ENCODE assay signal across 8 cellular contexts in the genomic region with DNA sequence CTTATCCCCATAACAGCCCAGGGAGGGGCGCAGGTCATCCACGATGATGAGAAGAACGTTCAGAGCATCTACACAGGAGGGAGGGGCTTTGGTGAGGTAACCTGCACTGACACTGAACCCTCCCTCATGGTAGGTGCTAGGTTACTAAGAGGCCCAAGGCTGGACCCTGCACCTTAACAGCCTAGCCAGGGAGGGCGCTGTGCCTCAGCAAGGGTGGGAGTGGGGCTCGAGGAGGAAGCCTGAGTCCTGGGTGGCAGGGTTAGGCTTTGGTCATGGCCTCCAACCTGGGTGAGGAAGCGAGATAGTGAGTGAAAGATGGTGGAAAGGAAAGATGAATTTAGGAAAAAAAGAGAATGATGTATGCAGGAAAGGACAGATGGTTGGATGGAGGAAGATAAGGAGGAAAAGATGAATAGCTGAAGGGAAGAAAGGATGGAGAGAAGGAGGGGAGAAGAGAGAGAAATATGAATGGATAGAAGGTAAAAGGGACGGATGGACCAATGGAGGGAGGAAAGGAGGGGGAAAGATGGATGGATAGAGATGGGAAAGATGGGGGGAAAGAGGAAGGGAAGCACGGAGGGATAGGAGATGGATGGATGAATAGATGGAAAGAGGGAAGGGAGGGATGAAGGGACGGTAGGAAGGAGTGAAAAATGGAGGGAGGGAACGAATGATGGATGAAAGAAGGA. TPM values are rescaled to one million over a fixed set of nuclear protein-coding genes. Genes with fewer than 3 reads are reported as not detected.
DNase-seq lines count a peak whose midpoint lies in the region; ATAC-seq, FAIRE-seq and TF ChIP-seq lines count a peak whose summit lies in the region.

No MANE protein-coding gene starts in this region.

- ATAC-seq in A549: peak; percentile 66 to 77
- peak; percentile 28 for ATAC-seq in GM18508 (IDR thresholded peaks at IDR 0.05; ENCODE audit: insufficient read depth, unreplicated experiment)
- peak; percentile 55 for ATAC-seq in HG03066 (IDR thresholded peaks at IDR 0.05; ENCODE audit: low read depth, unreplicated experiment)
- ATAC-seq in sciatic nerve: peak; percentile 25

- H3K9me3 Mint-ChIP-seq in activated T-helper 2 cell treated with anti-CD3 and anti-CD28 coated beads, Interferon-gamma antibody, Interleukin-2, Interleukin-4, amounts not matched to agents 10 μg/mL and 5 μg/mL and 100 μg/mL, durations not matched to agents 14 hours and 24 hours and 36 hours: no peaks in the 10 kb centered on the region

- H3K4me3 ChIP-seq in A549 (peak overlapping the region; percentile 65), OCI-LY3 (ENCODE audit: low read length) (peak overlapping the region; percentile 100)

- WGBS in A549 (ENCODE audit: missing lambda C conversion rate): 4% methylated on average over 7 of the region's 10 CpGs

- peaks cover 16% of the 10 kb centered on the region; the same call in 2 of the 3 replicates for H3K4me1 ChIP-seq in A549
- peaks cover 42% of the 10 kb centered on the region for H3K4me1 ChIP-seq in OCI-LY3 (ENCODE audit: low read length)

- TF ChIP-seq CTCF in A549 (IDR thresholded peaks at IDR 0.05) (no peak; the same call in 1 of the 3 replicates), OCI-LY3 (IDR thresholded peaks at IDR 0.05; ENCODE audit: low read depth, low read length) (peak; percentile 65)

- H3K4me3 Mint-ChIP-seq in activated T-helper 2 cell treated with anti-CD3 and anti-CD28 coated beads, Interferon-gamma antibody, Interleukin-2, Interleukin-4, amounts not matched to agents 10 μg/mL and 5 μg/mL and 100 μg/mL, durations not matched to agents 14 hours and 24 hours and 36 hours (ENCODE audit: low read depth): peak overlapping the region; percentile 94

- peak overlapping the region; percentile 95 for H3K27ac Mint-ChIP-seq in activated T-helper 2 cell treated with anti-CD3 and anti-CD28 coated beads, Interferon-gamma antibody, Interleukin-2, Interleukin-4, amounts not matched to agents 10 μg/mL and 5 μg/mL and 100 μg/mL, durations not matched to agents 14 hours and 24 hours and 36 hours

- no peak overlapping the region for H2AFZ ChIP-seq in OCI-LY3 (ENCODE audit: low read depth, low read length)

- peaks cover 34% of the 10 kb centered on the region for H3K4me1 Mint-ChIP-seq in activated T-helper 2 cell treated with anti-CD3 and anti-CD28 coated beads, Interferon-gamma antibody, Interleukin-2, Interleukin-4, amounts not matched to agents 10 μg/mL and 5 μg/mL and 100 μg/mL, durations not matched to agents 14 hours and 24 hours and 36 hours (ENCODE audit: low read depth)

- CTCF ChIA-PET in A549 (lab: Yijun Ruan, JAX): interaction anchor here (1.0 to 1.5 kb wide), 2 partner anchors 11 to 13 kb away, joined by 4 read pairs; no protein-coding TSS in a partner anchor

- H3K27me3 Mint-ChIP-seq in activated T-helper 2 cell treated with anti-CD3 and anti-CD28 coated beads, Interferon-gamma antibody, Interleukin-2, Interleukin-4, amounts not matched to agents 10 μg/mL and 5 μg/mL and 100 μg/mL, durations not matched to agents 14 hours and 24 hours and 36 hours (ENCODE audit: low read depth): no peaks in the 10 kb centered on the region

- no peak for TF ChIP-seq POLR2A in A549 (IDR thresholded peaks at IDR 0.05; ENCODE audit: low read length)

- H3K27ac ChIP-seq in A549: peak overlapping the region; percentile 83 to 98
- H3K27ac ChIP-seq in OCI-LY3 (ENCODE audit: low read length): peak overlapping the region; percentile 91

- intact Hi-C loops in activated T-helper 2 cell treated with anti-CD3 and anti-CD28 coated beads, Interferon-gamma antibody, Interleukin-2, Interleukin-4, amounts not matched to agents 10 μg/mL and 5 μg/mL and 100 μg/mL, durations not matched to agents 14 hours and 24 hours and 36 hours (cut with micrococcal nuclease): loop anchor here (2.0 to 10.0 kb wide), 4 partner anchors 22 to 1590 kb away; a partner anchor contains a TSS
- intact Hi-C loops in sciatic nerve (cut with DNase I): no loop called here

- H3K4me2 ChIP-seq in A549: peak overlapping the region; percentile 97
- H3K4me2 ChIP-seq in OCI-LY3 (ENCODE audit: low read length): peak overlapping the region; percentile 96

- no peak for TF ChIP-seq RAD21 in A549 (conservative IDR thresholded peaks at IDR 0.05 in 1 of 2, IDR thresholded peaks at IDR 0.05 in 1 of 2)

- no peak for TF ChIP-seq EP300 in A549 (IDR thresholded peaks at IDR 0.05)

- no peak for FAIRE-seq in A549 (lab: Jason Lieb, UNC)

- H4K20me1 ChIP-seq in OCI-LY3 (ENCODE audit: insufficient read depth, low read length): peaks cover 35% of the 10 kb centered on the region

- H3K9ac ChIP-seq in OCI-LY3 (ENCODE audit: low read length): peak overlapping the region; percentile 99

- H3K36me3 ChIP-seq in OCI-LY3 (replicated peaks; ENCODE audit: low read depth, low read length): peaks cover 32% of the 10 kb centered on the region

- peak; percentile 36 to 78 for DNase-seq in A549 (ENCODE audit: low read depth in 1 of 2, low spot score in 1 of 2)
- DNase-seq in activated T-helper 2 cell treated with anti-CD3 and anti-CD28 coated beads, Interferon-gamma antibody, Interleukin-2, Interleukin-4, amounts not matched to agents 10 μg/mL and 5 μg/mL and 100 μg/mL, durations not matched to agents 14 hours and 24 hours and 36 hours (ENCODE audit: low spot score): peak; percentile 65
- peak; percentile 59 for DNase-seq in germinal center (ENCODE audit: low spot score)
- no peak for DNase-seq in sciatic nerve (ENCODE audit: low spot score)
- no peak for DNase-seq in AML-193 (lab: John Stamatoyannopoulos, UW)

- H3K9me3 ChIP-seq in A549 (no peaks in the 10 kb centered on the region), OCI-LY3 (ENCODE audit: insufficient read depth, low read length) (no peaks in the 10 kb centered on the region)

- H3K27me3 ChIP-seq in OCI-LY3 (ENCODE audit: low read depth, low read length): no peaks in the 10 kb centered on the region

- H3K79me2 ChIP-seq in OCI-LY3 (ENCODE audit: low read length): peaks cover 38% of the 10 kb centered on the region

- POLR2A ChIA-PET in A549 (lab: Yijun Ruan, JAX): interaction anchor here (1.3 to 2.8 kb wide), 3 partner anchors 9 to 36 kb away, joined by 13 to 24 read pairs (median 22); a partner anchor contains a TSS

- H3K36me3 Mint-ChIP-seq in activated T-helper 2 cell treated with anti-CD3 and anti-CD28 coated beads, Interferon-gamma antibody, Interleukin-2, Interleukin-4, amounts not matched to agents 10 μg/mL and 5 μg/mL and 100 μg/mL, durations not matched to agents 14 hours and 24 hours and 36 hours (ENCODE audit: low read depth): peaks cover 19% of the 10 kb centered on the region

TF ChIP-seq in A549, 52 proteins besides CTCF, POLR2A, EP300 and RAD21:
- no peak for TF ChIP-seq RNF2 (IDR thresholded peaks at IDR 0.05; ENCODE audit: borderline replicate concordance, low read depth)
- no peak for TF ChIP-seq BHLHE40 (IDR thresholded peaks at IDR 0.05; ENCODE audit: low read depth, low read length)
- TF ChIP-seq JUNB (IDR thresholded peaks at IDR 0.05): no peak
- no peak for TF ChIP-seq EHMT2 (IDR thresholded peaks at IDR 0.05; ENCODE audit: low read depth)

RNA-seq across cellular contexts. Expression of a gene that starts 0.7 kb away (rescaled TPM):
- polyA plus RNA-seq in A549 (2011; rRNA removed): 120 and 135 TPM in 2 replicates
- 65.4 and 82.6 TPM in 2 replicates for polyA plus RNA-seq in A549 (2012; cell fraction: cytosol; rRNA removed)
- 51.1 and 56.5 TPM in 2 replicates for polyA plus RNA-seq in A549 (2012; cell fraction: nucleus; rRNA removed)
- 40.6 to 46.8 TPM (median 44.5 TPM) in 3 replicates for polyA plus RNA-seq in A549 (2017; fragmentation: RNase III; extraction: RNeasy Plus Mini Kit Qiagen cat#74134 plus additional on column Dnase treatment)
- 130 and 171 TPM in 2 replicates for polyA minus RNA-seq in A549 (2011; rRNA and poly(A)+ RNA removed)
- 40.4 and 43.7 TPM in 2 replicates for total RNA-seq in activated T-helper 2 cell treated with anti-CD3 and anti-CD28 coated beads, Interferon-gamma antibody, Interleukin-2, Interleukin-4, amounts not matched to agents 10 μg/mL and 5 μg/mL and 100 μg/mL, durations not matched to agents 14 hours and 24 hours and 36 hours
- total RNA-seq in sciatic nerve: 111 TPM

RNA-seq across cellular contexts. Expression of a gene that starts 36.4 kb away (rescaled TPM):
- 23.3 and 26.0 TPM in 2 replicates for polyA plus RNA-seq in A549 (2011; rRNA removed)
- polyA plus RNA-seq in A549 (2012; cell fraction: cytosol; rRNA removed): 15.5 and 16.2 TPM in 2 replicates
- polyA plus RNA-seq in A549 (2012; cell fraction: nucleus; rRNA removed): 16.5 and 17.1 TPM in 2 replicates
- polyA plus RNA-seq in A549 (2017; fragmentation: RNase III; extraction: RNeasy Plus Mini Kit Qiagen cat#74134 plus additional on column Dnase treatment): 14.5 to 16.9 TPM (median 16.4 TPM) in 3 replicates
- 11.8 and 12.7 TPM in 2 replicates for polyA minus RNA-seq in A549 (2011; rRNA and poly(A)+ RNA removed)
- total RNA-seq in activated T-helper 2 cell treated with anti-CD3 and anti-CD28 coated beads, Interferon-gamma antibody, Interleukin-2, Interleukin-4, amounts not matched to agents 10 μg/mL and 5 μg/mL and 100 μg/mL, durations not matched to agents 14 hours and 24 hours and 36 hours: 25.2 and 28.9 TPM in 2 replicates
- total RNA-seq in sciatic nerve: 18.9 TPM

RNA-seq across cellular contexts. Expression of a gene that starts 45.4 kb away (rescaled TPM):
- not detected in 2 replicates for polyA plus RNA-seq in A549 (2011; rRNA removed)
- not detected in 2 replicates for polyA plus RNA-seq in A549 (2012; cell fraction: cytosol; rRNA removed)
- polyA plus RNA-seq in A549 (2012; cell fraction: nucleus; rRNA removed): not detected in 2 replicates
- not detected in 3 replicates for polyA plus RNA-seq in A549 (2017; fragmentation: RNase III; extraction: RNeasy Plus Mini Kit Qiagen cat#74134 plus additional on column Dnase treatment)
- polyA minus RNA-seq in A549 (2011; rRNA and poly(A)+ RNA removed): not detected in 2 replicates
- 0.27 TPM in 1 of 2 replicates, not detected in the other for total RNA-seq in activated T-helper 2 cell treated with anti-CD3 and anti-CD28 coated beads, Interferon-gamma antibody, Interleukin-2, Interleukin-4, amounts not matched to agents 10 μg/mL and 5 μg/mL and 100 μg/mL, durations not matched to agents 14 hours and 24 hours and 36 hours
- not detected for total RNA-seq in sciatic nerve

Comparison
In these comparisons a context has a peak if more than half of its experiments do, and no peak if none do; other contexts are left out.
1. DNase-seq: peak in A549 (2 of 2), activated T-helper 2 cell treated with anti-CD3 and anti-CD28 coated beads, Interferon-gamma antibody, Interleukin-2, Interleukin-4, amounts not matched to agents 10 μg/mL and 5 μg/mL and 100 μg/mL, durations not matched to agents 14 hours and 24 hours and 36 hours (single experiment) and germinal center (single experiment); none in sciatic nerve (single experiment) and AML-193 (0 of 2).
2. Peak in every context shown above with its lines, with median percentiles within 50 percentile points of each other: ATAC-seq.